ENCODE assay signal across 9 cellular contexts in the genomic region with DNA sequence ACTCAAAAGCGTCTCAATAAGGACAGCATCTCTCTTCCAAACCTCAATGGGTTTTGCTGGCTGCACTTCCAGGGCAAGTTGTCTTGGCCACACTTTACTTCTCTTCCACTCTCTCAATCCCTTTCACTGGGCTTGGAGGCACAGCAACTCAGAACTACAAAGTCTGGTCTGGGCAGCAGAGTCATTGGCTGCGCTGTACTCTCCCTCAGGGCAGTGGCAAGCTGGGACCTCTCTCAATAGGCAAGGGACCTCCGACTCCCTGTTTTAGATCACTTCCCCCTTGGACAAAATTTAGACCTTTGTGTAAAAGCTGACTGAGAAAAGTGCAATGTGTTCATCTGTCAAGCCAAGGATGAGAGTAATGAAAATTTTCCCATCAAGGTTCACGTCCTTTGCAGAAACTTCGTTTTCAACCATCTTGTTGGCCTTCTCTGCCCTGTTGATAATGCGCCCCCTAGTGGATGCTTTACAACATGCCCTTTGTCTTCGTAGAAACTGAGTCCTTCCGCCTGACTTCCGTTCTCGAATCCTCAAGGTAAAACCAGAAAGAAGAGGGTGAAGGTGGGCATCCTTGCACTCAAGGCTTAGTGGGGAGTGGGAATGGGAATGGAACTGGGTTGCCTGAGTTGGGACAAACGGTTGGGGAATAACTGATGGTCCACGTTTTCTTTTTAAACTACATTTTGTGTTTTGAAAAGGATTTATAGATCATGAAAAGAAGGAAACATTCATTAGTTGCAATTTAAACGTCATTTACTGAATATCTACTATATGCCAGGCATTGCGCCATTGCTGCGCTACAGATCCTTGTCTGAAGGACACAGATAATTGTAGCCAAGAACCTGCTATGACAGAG.
DNase-seq lines count a peak whose midpoint lies in the region; ATAC-seq and TF ChIP-seq lines count a peak whose summit lies in the region.
"Had no signal": no experiment of that assay in that cellular context is flagged by ENCODE, and none has a peak within 500 bp of the region (broad histone marks: within the 10 kb centered on the region; RNA-seq: fewer than 3 reads in every experiment).

No MANE protein-coding gene starts in this region.

- H3K36me3 ChIP-seq in OCI-LY1 (ENCODE audit: insufficient read depth, low read length): no peaks in the 10 kb centered on the region
- H3K36me3 ChIP-seq: SJSA1 had no signal

- no peaks in the 10 kb centered on the region for H3K9me3 ChIP-seq in OCI-LY1 (ENCODE audit: low read length)
- H3K9me3 ChIP-seq: SJSA1 had no signal

- peaks cover 63% of the 10 kb centered on the region for H3K4me1 Mint-ChIP-seq in activated naive CD8-positive, alpha-beta T cell treated with anti-CD3 and anti-CD28 coated beads, Interleukin-2, amount 10 ng/mL, durations not matched to agents 7 days and 5 days

- H4K20me1 ChIP-seq in OCI-LY1 (ENCODE audit: insufficient read depth, low read length): no peaks in the 10 kb centered on the region

- peak; percentile 81 for TF ChIP-seq CTCF in OCI-LY1 (IDR thresholded peaks at IDR 0.05; ENCODE audit: low read length)

- no peaks in the 10 kb centered on the region for H3K27me3 ChIP-seq in OCI-LY1 (ENCODE audit: insufficient read depth, low read length)
- H3K27me3 ChIP-seq: SJSA1 had no signal

- H3K4me3 ChIP-seq in OCI-LY1 (ENCODE audit: low read depth, low read length, poor library complexity, severe bottlenecking): no peak overlapping the region
- H3K4me3 ChIP-seq: SJSA1 had no signal

- H3K4me3 Mint-ChIP-seq in activated naive CD8-positive, alpha-beta T cell treated with anti-CD3 and anti-CD28 coated beads, Interleukin-2, amount 10 ng/mL, durations not matched to agents 7 days and 5 days: no peak overlapping the region

- H3F3A ChIP-seq in OCI-LY1 (ENCODE audit: insufficient read depth, low read length): no peaks in the 10 kb centered on the region

- DNase-seq in D341Med (ENCODE audit: low spot score): peak; percentile 59
- peak; percentile 57 for DNase-seq in HT-29 (ENCODE audit: low spot score)
- DNase-seq in activated naive CD8-positive, alpha-beta T cell treated with anti-CD3 and anti-CD28 coated beads, Interleukin-2, amount 10 ng/mL, durations not matched to agents 7 days and 5 days: no peak
- DNase-seq in iPS DF 4.7 (ENCODE audit: extremely low read depth, low spot score): peak; percentile 62
- peak; percentile 62 for DNase-seq in stimulated activated CD4-positive, alpha-beta T cell treated with anti-CD3 and anti-CD28 coated beads, Interleukin-4, amount 100 ng/mL, for 24 hours
- DNase-seq in posterior vena cava (ENCODE audit: low spot score): no peak

- H3K4me2 ChIP-seq in OCI-LY1 (ENCODE audit: low read length): no peak overlapping the region

- H2AFZ ChIP-seq in OCI-LY1 (ENCODE audit: low read length): no peak overlapping the region

- no peak for TF ChIP-seq POLR2A in GM18505 (IDR thresholded peaks at IDR 0.05; ENCODE audit: borderline replicate concordance, extremely low read depth, insufficient read depth, insufficient read length)

- no peaks in the 10 kb centered on the region for H3K79me2 ChIP-seq in OCI-LY1 (ENCODE audit: insufficient read depth, low read length)

- peaks cover 2% of the 10 kb centered on the region for H3K27me3 Mint-ChIP-seq in activated naive CD8-positive, alpha-beta T cell treated with anti-CD3 and anti-CD28 coated beads, Interleukin-2, amount 10 ng/mL, durations not matched to agents 7 days and 5 days

- H3K36me3 Mint-ChIP-seq in activated naive CD8-positive, alpha-beta T cell treated with anti-CD3 and anti-CD28 coated beads, Interleukin-2, amount 10 ng/mL, durations not matched to agents 7 days and 5 days: peaks cover 23% of the 10 kb centered on the region

- POLR2A ChIA-PET in activated naive CD8-positive, alpha-beta T cell treated with anti-CD3 and anti-CD28 coated beads, Interleukin-2, amount 10 ng/mL, durations not matched to agents 7 days and 5 days (lab: Charles Lee): no interaction called here

- no peak overlapping the region for H3K27ac ChIP-seq in OCI-LY1 (ENCODE audit: low read depth, low read length, poor library complexity, severe bottlenecking)
- H3K27ac ChIP-seq: SJSA1 had no signal

- no peaks in the 10 kb centered on the region for H3K9me2 ChIP-seq in OCI-LY1 (ENCODE audit: low read depth, low read length)

- ATAC-seq in activated naive CD8-positive, alpha-beta T cell treated with anti-CD3 and anti-CD28 coated beads, Interleukin-2, amount 10 ng/mL, durations not matched to agents 7 days and 5 days (ENCODE audit: low read depth): no peak
- ATAC-seq in GM18505 (IDR thresholded peaks at IDR 0.05; ENCODE audit: unreplicated experiment): no peak

- peaks cover 6% of the 10 kb centered on the region for H3K9me3 Mint-ChIP-seq in activated naive CD8-positive, alpha-beta T cell treated with anti-CD3 and anti-CD28 coated beads, Interleukin-2, amount 10 ng/mL, durations not matched to agents 7 days and 5 days

- intact Hi-C loops in posterior vena cava (cut with DNase I): no loop called here

- no peak overlapping the region for H3K9ac ChIP-seq in OCI-LY1 (ENCODE audit: low read length)

- H3K4me1 ChIP-seq in OCI-LY1 (ENCODE audit: insufficient read depth, low read length, severe bottlenecking): no peaks in the 10 kb centered on the region

- peak overlapping the region; percentile 74 for H3K27ac Mint-ChIP-seq in activated naive CD8-positive, alpha-beta T cell treated with anti-CD3 and anti-CD28 coated beads, Interleukin-2, amount 10 ng/mL, durations not matched to agents 7 days and 5 days

Comparison
In these comparisons a context has a peak if more than half of its experiments do, and no peak if none do; other contexts are left out.
1. DNase-seq: peak in D341Med (single experiment), HT-29 (single experiment), iPS DF 4.7 (single experiment) and stimulated activated CD4-positive, alpha-beta T cell treated with anti-CD3 and anti-CD28 coated beads, Interleukin-4, amount 100 ng/mL, for 24 hours (single experiment); none in activated naive CD8-positive, alpha-beta T cell treated with anti-CD3 and anti-CD28 coated beads, Interleukin-2, amount 10 ng/mL, durations not matched to agents 7 days and 5 days (single experiment) and posterior vena cava (single experiment).